12 cellular contexts compared by ENCODE assay signal in the genomic region with DNA sequence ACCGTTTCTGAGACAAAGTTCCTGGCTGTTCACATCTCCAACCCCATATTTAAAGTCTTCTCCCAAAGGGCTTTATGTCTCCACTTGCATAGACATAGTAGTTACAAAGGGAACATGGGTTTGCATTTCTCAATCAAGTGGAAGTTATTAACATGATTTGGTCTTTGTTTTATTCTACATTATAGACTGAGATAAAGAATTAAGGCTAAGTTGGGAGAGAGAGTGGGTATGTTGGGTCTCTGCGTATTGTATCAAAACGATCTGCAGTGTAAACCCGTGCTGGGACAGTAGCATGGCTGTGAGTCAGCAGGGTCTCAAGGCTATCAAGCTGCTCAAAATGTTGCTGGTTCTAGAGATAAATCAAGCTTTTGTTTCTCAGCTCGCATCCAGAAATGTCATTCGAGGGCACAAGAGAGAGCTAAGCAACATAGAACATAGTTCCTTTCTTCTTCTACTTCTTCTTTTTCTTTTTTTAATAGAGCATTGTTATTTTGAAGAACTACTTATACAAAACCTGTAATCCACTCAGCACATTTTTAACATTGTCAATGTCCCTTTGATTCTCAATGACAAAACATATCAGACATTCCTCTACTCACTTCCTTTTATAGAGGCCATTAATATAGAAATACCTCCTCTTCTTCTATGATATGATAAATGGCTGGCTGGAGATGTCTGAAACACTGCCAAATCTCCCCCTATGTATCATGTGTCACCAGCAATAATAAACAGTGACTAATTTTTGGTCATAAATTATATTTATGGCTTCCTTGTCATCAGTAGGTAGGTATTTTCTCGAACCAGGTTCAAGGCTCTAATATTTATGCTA. TPM values are rescaled to one million over a fixed set of nuclear protein-coding genes. Genes with fewer than 3 reads are reported as not detected.
A peak's percentile ranks its signal among the peaks of the same experiment; 100 is the strongest.
DNase-seq lines count a peak whose midpoint lies in the region; ATAC-seq, FAIRE-seq and TF ChIP-seq lines count a peak whose summit lies in the region.
"Had no signal": no experiment of that assay in that cellular context is flagged by ENCODE, and none has a peak within 500 bp of the region (broad histone marks: within the 10 kb centered on the region; RNA-seq: fewer than 3 reads in every experiment).

No MANE protein-coding gene starts in this region.

- H3K36me3 ChIP-seq in H1 (ENCODE audit: control insufficient read depth in 2 of 4, insufficient read depth in 4 of 4, low read length in 3 of 4) (no peaks in the 10 kb centered on the region), OCI-LY7 (ENCODE audit: insufficient read depth, low read length) (no peaks in the 10 kb centered on the region)

- no peaks in the 10 kb centered on the region for H3K9me2 ChIP-seq in OCI-LY7 (ENCODE audit: insufficient read depth, low read length)

- H2BK120ac ChIP-seq in H1 (replicated peaks; ENCODE audit: low read depth, low read length), result no peak overlapping the region

- H2BK12ac ChIP-seq in H1 (ENCODE audit: low read depth, low read length), result no peak overlapping the region

- no peak for ATAC-seq in activated CD8-positive, alpha-beta T cell treated with anti-CD3 and anti-CD28 coated beads for 36 hours
- no peak for ATAC-seq in HG02763 (IDR thresholded peaks at IDR 0.05; ENCODE audit: unreplicated experiment)

- H3K27me3 Mint-ChIP-seq in activated CD4-positive, alpha-beta memory T cell treated with anti-CD3 and anti-CD28 coated beads, Interleukin-2, amount 10 ng/mL, durations not matched to agents 7 days and 5 days, result peaks cover 10% of the 10 kb centered on the region
- H3K27me3 Mint-ChIP-seq in activated CD8-positive, alpha-beta T cell treated with anti-CD3 and anti-CD28 coated beads for 36 hours, result peaks cover 6% of the 10 kb centered on the region
- H3K27me3 Mint-ChIP-seq: activated naive CD8-positive, alpha-beta T cell had no signal

- H3K4ac ChIP-seq in H1 (replicated peaks; ENCODE audit: insufficient read length, low read depth, low read length), result no peak overlapping the region

- DNase-seq in EH (ENCODE audit: low read depth) (peak; percentile 65), NCI-H226 (peak; percentile 43), H1 (ENCODE audit: low read depth in 1 of 2, low spot score in 2 of 2) (no peak), midbrain (lab: John Stamatoyannopoulos, UW) (peak; percentile 47), OCI-LY7 (ENCODE audit: low spot score) (no peak)
- DNase-seq in activated CD4-positive, alpha-beta memory T cell treated with anti-CD3 and anti-CD28 coated beads, Interleukin-2, amount 10 ng/mL, durations not matched to agents 7 days and 5 days, result no peak
- DNase-seq in activated CD8-positive, alpha-beta T cell treated with anti-CD3 and anti-CD28 coated beads for 36 hours, result no peak
- DNase-seq: effector memory CD4-positive, alpha-beta T cell; SHP77; stimulated activated naive CD4-positive, alpha-beta T cell had no signal

- H4K5ac ChIP-seq in H1 (ENCODE audit: insufficient read length, low read depth, low read length), result no peak overlapping the region

- H3K36me3 Mint-ChIP-seq in activated CD4-positive, alpha-beta memory T cell treated with anti-CD3 and anti-CD28 coated beads, Interleukin-2, amount 10 ng/mL, durations not matched to agents 7 days and 5 days (ENCODE audit: low read depth), result no peaks in the 10 kb centered on the region
- H3K36me3 Mint-ChIP-seq in activated CD8-positive, alpha-beta T cell treated with anti-CD3 and anti-CD28 coated beads for 36 hours (ENCODE audit: low read depth), result no peaks in the 10 kb centered on the region
- H3K36me3 Mint-ChIP-seq: activated naive CD8-positive, alpha-beta T cell had no signal

- no peak overlapping the region for H3K4me3 Mint-ChIP-seq in activated CD4-positive, alpha-beta memory T cell treated with anti-CD3 and anti-CD28 coated beads, Interleukin-2, amount 10 ng/mL, durations not matched to agents 7 days and 5 days
- H3K4me3 Mint-ChIP-seq in activated CD8-positive, alpha-beta T cell treated with anti-CD3 and anti-CD28 coated beads for 36 hours, result no peak overlapping the region
- H3K4me3 Mint-ChIP-seq: activated naive CD8-positive, alpha-beta T cell had no signal

- FAIRE-seq in H1 (lab: Jason Lieb, UNC), result no peak

- CTCF ChIA-PET in H1 (lab: Charles Lee; ENCODE audit: partially characterized antibody) (interaction anchor here (0.6 to 1.6 kb wide), 3 partner anchors 13 to 159 kb away, joined by 3 to 4 read pairs (median 3); no protein-coding TSS in a partner anchor), OCI-LY7 (lab: Charles Lee; ENCODE audit: unreplicated experiment) (no interaction called here)
- CTCF ChIA-PET in activated CD4-positive, alpha-beta memory T cell treated with anti-CD3 and anti-CD28 coated beads, Interleukin-2, amount 10 ng/mL, durations not matched to agents 7 days and 5 days (lab: Charles Lee), result no interaction called here
- CTCF ChIA-PET in activated CD8-positive, alpha-beta T cell treated with anti-CD3 and anti-CD28 coated beads for 36 hours (lab: Charles Lee), result interaction anchor here (0.7 kb wide), 1 partner anchor 14 kb away, joined by 3 read pairs; no protein-coding TSS in a partner anchor

- H3K9me3 ChIP-seq in H1 (ENCODE audit: insufficient read depth in 2 of 2, low read depth in 1 of 2, low read length in 1 of 2) (no peaks in the 10 kb centered on the region), OCI-LY7 (ENCODE audit: low read length) (no peaks in the 10 kb centered on the region)

- BruUV-seq in OCI-LY7 (replicated peaks; lab: Mats Ljungman, UMichigan), result no TSS peak

- no peak overlapping the region for H2BK5ac ChIP-seq in H1 (ENCODE audit: low read depth, low read length)

- no peak overlapping the region for H4K91ac ChIP-seq in H1 (replicated peaks; ENCODE audit: insufficient read length, low read length)

- H2BK20ac ChIP-seq in H1 (ENCODE audit: low read length), result no peak overlapping the region

- no peaks in the 10 kb centered on the region for H3K4me1 ChIP-seq in H1 (replicated peaks in 1 of 4; ENCODE audit: control insufficient read depth in 3 of 4, insufficient read depth in 4 of 4, low read length in 3 of 4)
- H3K4me1 ChIP-seq in OCI-LY7 (ENCODE audit: insufficient read depth, low read length, poor library complexity, severe bottlenecking), result no peaks in the 10 kb centered on the region

- no peak overlapping the region for H3K27ac Mint-ChIP-seq in activated CD4-positive, alpha-beta memory T cell treated with anti-CD3 and anti-CD28 coated beads, Interleukin-2, amount 10 ng/mL, durations not matched to agents 7 days and 5 days
- no peak overlapping the region for H3K27ac Mint-ChIP-seq in activated CD8-positive, alpha-beta T cell treated with anti-CD3 and anti-CD28 coated beads for 36 hours
- H3K27ac Mint-ChIP-seq: activated naive CD8-positive, alpha-beta T cell had no signal

- H3K4me2 ChIP-seq in H1 (ENCODE audit: insufficient read depth in 1 of 2, low read depth in 2 of 2, low read length in 2 of 2), result no peak overlapping the region
- no peak overlapping the region for H3K4me2 ChIP-seq in OCI-LY7 (ENCODE audit: low read length)

- no peaks in the 10 kb centered on the region for H4K20me1 ChIP-seq in H1 (replicated peaks in 1 of 2; ENCODE audit: control insufficient read depth in 1 of 2, insufficient read depth in 2 of 2, low read length in 2 of 2)
- H4K20me1 ChIP-seq in OCI-LY7 (ENCODE audit: insufficient read depth, low read length), result no peaks in the 10 kb centered on the region

- no peaks in the 10 kb centered on the region for H3K4me1 Mint-ChIP-seq in activated CD4-positive, alpha-beta memory T cell treated with anti-CD3 and anti-CD28 coated beads, Interleukin-2, amount 10 ng/mL, durations not matched to agents 7 days and 5 days
- H3K4me1 Mint-ChIP-seq in activated CD8-positive, alpha-beta T cell treated with anti-CD3 and anti-CD28 coated beads for 36 hours (ENCODE audit: low read depth), result peaks cover 7% of the 10 kb centered on the region

- no peak overlapping the region for H4K8ac ChIP-seq in H1 (ENCODE audit: extremely low read depth, insufficient read depth, low read length)

- WGBS in H1 (ENCODE audit: extremely low coverage in 1 of 2, insufficient coverage in 1 of 2, insufficient read length in 1 of 2, insufficient replicate concordance in 2 of 2, low coverage in 1 of 2, low lambda C conversion rate in 2 of 2, missing lambda C conversion rate in 1 of 2), 2 experiments, result 84% methylated on average over 7 of the region's 7 CpGs; no CpG with 5 or more reads in 1 of the 2 experiments

- H2AK5ac ChIP-seq in H1 (ENCODE audit: low read depth, low read length), result no peak overlapping the region

- no peaks in the 10 kb centered on the region for H3K79me1 ChIP-seq in H1 (ENCODE audit: low read depth, low read length)

- TF ChIP-seq CTCF in H1 (IDR thresholded peaks at IDR 0.05; ENCODE audit: control extremely low read depth in 1 of 3, insufficient read depth in 1 of 3, low read depth in 1 of 3, low read length in 3 of 3), result no peak
- TF ChIP-seq CTCF in activated CD8-positive, alpha-beta T cell treated with anti-CD3 and anti-CD28 coated beads for 36 hours (IDR thresholded peaks at IDR 0.05), result no peak
- no peak for TF ChIP-seq CTCF in OCI-LY7 (conservative IDR thresholded peaks at IDR 0.05; ENCODE audit: low read length)

- H3K27ac ChIP-seq in H1 (ENCODE audit: low read depth, low read length), result no peak overlapping the region
- no peak overlapping the region for H3K27ac ChIP-seq in OCI-LY7 (ENCODE audit: low read depth, low read length, poor library complexity, severe bottlenecking)

- no peak for TF ChIP-seq EP300 in H1 (IDR thresholded peaks at IDR 0.05; ENCODE audit: borderline replicate concordance in 1 of 2, low read depth in 2 of 2, low read length in 2 of 2)

- no peak overlapping the region for H3K14ac ChIP-seq in H1 (ENCODE audit: insufficient read length)

- H3K18ac ChIP-seq in H1 (ENCODE audit: extremely low read depth, low read length), result 0 out of 2 replicates have a peak overlapping the region, but pooled peaks have one; percentile 16

- H3K23me2 ChIP-seq in H1 (ENCODE audit: low read depth, low read length), result no peaks in the 10 kb centered on the region

- no peak overlapping the region for H2BK15ac ChIP-seq in H1 (ENCODE audit: low read length)

- POLR2A ChIA-PET in H1 (lab: Charles Lee; ENCODE audit: partially characterized antibody), result no interaction called here
- POLR2A ChIA-PET in activated CD4-positive, alpha-beta memory T cell treated with anti-CD3 and anti-CD28 coated beads, Interleukin-2, amount 10 ng/mL, durations not matched to agents 7 days and 5 days (lab: Charles Lee), result no interaction called here
- POLR2A ChIA-PET in activated CD8-positive, alpha-beta T cell treated with anti-CD3 and anti-CD28 coated beads for 36 hours (lab: Charles Lee), result no interaction called here
- POLR2A ChIA-PET in OCI-LY7 (lab: Charles Lee), result interaction anchor here (0.6 kb wide), 2 partner anchors 9 to 185 kb away, joined by 3 to 4 read pairs; no protein-coding TSS in a partner anchor

- H2AFZ ChIP-seq in H1 (ENCODE audit: low read length) (0 out of 2 replicates have a peak overlapping the region, but pooled peaks have one; percentile 0), OCI-LY7 (ENCODE audit: low read length) (no peak overlapping the region)

- no peak overlapping the region for H3K9ac ChIP-seq in H1 (replicated peaks in 1 of 4; ENCODE audit: extremely low read depth in 1 of 4, low read depth in 3 of 4, low read length in 3 of 4)

- H3K56ac ChIP-seq in H1 (replicated peaks; ENCODE audit: insufficient read length, low read depth, low read length), result no peak overlapping the region

- TF ChIP-seq RAD21 in H1 (IDR thresholded peaks at IDR 0.05 in 1 of 2, conservative IDR thresholded peaks at IDR 0.05 in 1 of 2; ENCODE audit: low read depth in 2 of 2, low read length in 2 of 2), result no peak

- no peaks in the 10 kb centered on the region for H3K9me3 Mint-ChIP-seq in activated CD4-positive, alpha-beta memory T cell treated with anti-CD3 and anti-CD28 coated beads, Interleukin-2, amount 10 ng/mL, durations not matched to agents 7 days and 5 days
- H3K9me3 Mint-ChIP-seq in activated CD8-positive, alpha-beta T cell treated with anti-CD3 and anti-CD28 coated beads for 36 hours, result no peaks in the 10 kb centered on the region

- no peak for TF ChIP-seq POLR2A in H1 (IDR thresholded peaks at IDR 0.05; ENCODE audit: control extremely low read depth in 1 of 2, low read depth in 2 of 2, low read length in 2 of 2)

- intact Hi-C loops in activated CD8-positive, alpha-beta T cell treated with anti-CD3 and anti-CD28 coated beads for 36 hours (cut with micrococcal nuclease), result no loop called here
- intact Hi-C loops in OCI-LY7 (cut with micrococcal nuclease; ENCODE audit: unreplicated experiment), result no loop called here

- no peak overlapping the region for H3K23ac ChIP-seq in H1 (ENCODE audit: insufficient read length)

- H3K79me2 ChIP-seq in H1 (ENCODE audit: control insufficient read depth in 1 of 2, insufficient read depth in 2 of 2, low read length in 2 of 2), result no peaks in the 10 kb centered on the region
- H3K79me2 ChIP-seq in OCI-LY7 (ENCODE audit: insufficient read depth, low read depth, low read length), result no peaks in the 10 kb centered on the region

- H3K27me3 ChIP-seq in H1 (replicated peaks in 1 of 4; ENCODE audit: control insufficient read depth in 3 of 4, extremely low read depth in 1 of 4, insufficient read depth in 3 of 4, low read length in 3 of 4), result no peaks in the 10 kb centered on the region

- H3K4me3 ChIP-seq in H1 (ENCODE audit: extremely low read depth in 1 of 4, insufficient read depth in 2 of 4, low read depth in 3 of 4, low read length in 4 of 4), result no peak overlapping the region
- H3K4me3 ChIP-seq in OCI-LY7 (ENCODE audit: low read depth, low read length, poor library complexity, severe bottlenecking), result no peak overlapping the region

RNA-seq across cellular contexts. Expression of gene RHOBTB1, which starts 34.5 kb away (rescaled TPM):
- total RNA-seq in H1 (2021; fragmentation: NEBNext Ultra II Directional; extraction: Animal tissue kit (Norgen Biotek cat#: 25700)), result 7.4 and 9.3 TPM in 2 replicates
- polyA plus RNA-seq in H1 (2011; rRNA removed), result 4.4 and 6.1 TPM in 2 replicates
- 8.0 TPM for polyA plus RNA-seq in H1 (2011; cell fraction: cytosol; rRNA removed)
- polyA plus RNA-seq in H1 (2011; cell fraction: nucleus; rRNA removed), result 7.6 TPM
- 5.9 to 9.9 TPM (median 7.1 TPM) in 4 replicates for polyA plus RNA-seq in H1 (2012, experiment 1 of 2)
- 0.43 TPM for polyA plus RNA-seq in H1 (2012, experiment 2 of 2)
- 7.9 TPM for polyA plus RNA-seq in H1 (2013, experiment 1 of 2)
- 6.7 TPM for polyA plus RNA-seq in H1 (2013, experiment 2 of 2)
- 10.1 and 10.7 TPM in 2 replicates for polyA minus RNA-seq in H1 (2011; rRNA and poly(A)+ RNA removed)
- polyA minus RNA-seq in H1 (2011; cell fraction: cytosol; rRNA and poly(A)+ RNA removed), result 5.5 TPM
- polyA minus RNA-seq in H1 (2011; cell fraction: nucleus; rRNA and poly(A)+ RNA removed), result 8.5 TPM
- total RNA-seq in activated CD4-positive, alpha-beta memory T cell treated with anti-CD3 and anti-CD28 coated beads, Interleukin-2, amount 10 ng/mL, durations not matched to agents 7 days and 5 days, result under 1 TPM in 1 of 2 experiments, not detected in 1; 0.05 TPM
- under 1 TPM; 0.09 to 0.74 TPM for total RNA-seq in activated CD8-positive, alpha-beta T cell treated with anti-CD3 and anti-CD28 coated beads for 36 hours
- total RNA-seq in OCI-LY7 (2014; rRNA removed; shearing (Covaris generic)), result not detected in 2 replicates
- 0.07 TPM in 1 of 2 replicates, not detected in the other for total RNA-seq in OCI-LY7 (2022)

Comparison
In these comparisons a context has a peak if more than half of its experiments do, and no peak if none do; other contexts are left out.
1. DNase-seq: peak in EH (single experiment), NCI-H226 (single experiment) and midbrain (single experiment); none in H1 (0 of 2), activated CD4-positive, alpha-beta memory T cell treated with anti-CD3 and anti-CD28 coated beads, Interleukin-2, amount 10 ng/mL, durations not matched to agents 7 days and 5 days (single experiment), activated CD8-positive, alpha-beta T cell treated with anti-CD3 and anti-CD28 coated beads for 36 hours (single experiment) and OCI-LY7 (single experiment).
2. CTCF ChIA-PET loops: an anchor here in H1 (0.6 to 1.6 kb wide) and activated CD8-positive, alpha-beta T cell treated with anti-CD3 and anti-CD28 coated beads for 36 hours (0.7 kb wide); none called in activated CD4-positive, alpha-beta memory T cell treated with anti-CD3 and anti-CD28 coated beads, Interleukin-2, amount 10 ng/mL, durations not matched to agents 7 days and 5 days and OCI-LY7.